Comparison of ENCODE assay signal across 23 cellular contexts in genomic region chr14:72618424-72618823, GRCh38.
A peak's percentile ranks its signal among the peaks of the same experiment; 100 is the strongest.
DNase-seq lines count a peak whose midpoint lies in the region; ATAC-seq, FAIRE-seq and TF ChIP-seq lines count a peak whose summit lies in the region.
"Had no signal": no experiment of that assay in that cellular context is flagged by ENCODE, and none has a peak within 500 bp of the region (broad histone marks: within the 10 kb centered on the region; RNA-seq: fewer than 3 reads in every experiment).

No MANE protein-coding gene starts in this region.

- no peak overlapping the region for H3K27ac Mint-ChIP-seq in activated T-helper 2 cell treated with anti-CD3 and anti-CD28 coated beads, Interferon-gamma antibody, Interleukin-2, Interleukin-4, amounts not matched to agents 10 μg/mL and 5 μg/mL and 100 μg/mL, durations not matched to agents 14 hours and 24 hours and 36 hours
- H3K27ac Mint-ChIP-seq: activated CD4-positive, alpha-beta memory T cell treated with anti-CD3 and anti-CD28 coated beads, Interleukin-2, amount 10 ng/mL, durations not matched to agents 7 days and 5 days; CD8-positive, alpha-beta memory T cell; GM23338; naive thymus-derived CD8-positive, alpha-beta T cell; stimulated activated naive B cell treated with anti-CD40 and anti-IgM and Interleukin-4, amounts not matched to agents 10 μg/mL and 1 μg/mL and 100 μg/mL, for 72 hours had no signal

- no peaks in the 10 kb centered on the region for H3K36me3 Mint-ChIP-seq in activated T-helper 2 cell treated with anti-CD3 and anti-CD28 coated beads, Interferon-gamma antibody, Interleukin-2, Interleukin-4, amounts not matched to agents 10 μg/mL and 5 μg/mL and 100 μg/mL, durations not matched to agents 14 hours and 24 hours and 36 hours (ENCODE audit: low read depth)
- H3K36me3 Mint-ChIP-seq: CD8-positive, alpha-beta memory T cell; naive thymus-derived CD8-positive, alpha-beta T cell; stimulated activated naive B cell treated with anti-CD40 and anti-IgM and Interleukin-4, amounts not matched to agents 10 μg/mL and 1 μg/mL and 100 μg/mL, for 72 hours had no signal

- peaks cover 29% of the 10 kb centered on the region for H3K4me1 ChIP-seq in cardiac muscle cell (ENCODE audit: low read depth)
- H3K4me1 ChIP-seq in mesenchymal stem cell (ENCODE audit: control insufficient read depth, insufficient read depth, low read depth, low read length) = peaks cover 42% of the 10 kb centered on the region
- H3K4me1 ChIP-seq in skeletal muscle tissue (ENCODE audit: control insufficient read depth in 3 of 3, insufficient read depth in 3 of 3, low read length in 3 of 3) = peaks cover 47 to 58% (median 52%) of the 10 kb centered on the region in 3 donors
- H3K4me1 ChIP-seq: A549 had no signal

- H3K4me2 ChIP-seq in mesenchymal stem cell (ENCODE audit: low read length, poor library complexity, severe bottlenecking) = no peak overlapping the region
- H3K4me2 ChIP-seq: A549, GM23338, SK-N-SH had no signal

- H3K9ac ChIP-seq in mesenchymal stem cell (ENCODE audit: low read length) (no peak overlapping the region), skeletal muscle tissue (ENCODE audit: low read depth in 1 of 3, low read length in 3 of 3) (peak overlapping the region in 1 of 3 donors; percentile 80)
- H3K9ac ChIP-seq: SK-N-SH had no signal

- peaks cover 41% of the 10 kb centered on the region for H3K27me3 Mint-ChIP-seq in activated T-helper 2 cell treated with anti-CD3 and anti-CD28 coated beads, Interferon-gamma antibody, Interleukin-2, Interleukin-4, amounts not matched to agents 10 μg/mL and 5 μg/mL and 100 μg/mL, durations not matched to agents 14 hours and 24 hours and 36 hours (ENCODE audit: low read depth)

- no peak for TF ChIP-seq CTCF in cardiac muscle cell (IDR thresholded peaks at IDR 0.05; ENCODE audit: low read depth, low read length)

- H3K4ac ChIP-seq in mesenchymal stem cell (ENCODE audit: low read depth in 1 of 2, low read length in 2 of 2) = no peak overlapping the region

- H3K14ac ChIP-seq in mesenchymal stem cell (ENCODE audit: low read length in 2 of 2) = no peak overlapping the region

- H3K79me1 ChIP-seq in mesenchymal stem cell (replicated peaks; ENCODE audit: low read length, poor library complexity, severe bottlenecking) = no peaks in the 10 kb centered on the region

- H3K4me1 Mint-ChIP-seq in activated T-helper 2 cell treated with anti-CD3 and anti-CD28 coated beads, Interferon-gamma antibody, Interleukin-2, Interleukin-4, amounts not matched to agents 10 μg/mL and 5 μg/mL and 100 μg/mL, durations not matched to agents 14 hours and 24 hours and 36 hours (ENCODE audit: low read depth) = no peaks in the 10 kb centered on the region
- H3K4me1 Mint-ChIP-seq: CD8-positive, alpha-beta memory T cell had no signal

- 94% methylated on average over 7 of the region's 7 CpGs for WGBS in mesenchymal stem cell

- no peaks in the 10 kb centered on the region for H3K27me3 ChIP-seq in cardiac muscle cell
- no peaks in the 10 kb centered on the region for H3K27me3 ChIP-seq in mesenchymal stem cell (ENCODE audit: control insufficient read depth in 1 of 2, insufficient read depth in 1 of 2, low read length in 2 of 2)
- no peaks in the 10 kb centered on the region for H3K27me3 ChIP-seq in skeletal muscle tissue (ENCODE audit: control insufficient read depth in 3 of 3, insufficient read depth in 3 of 3, low read length in 3 of 3)

- no peak overlapping the region for H3K23ac ChIP-seq in mesenchymal stem cell (ENCODE audit: low read length in 2 of 2)

- no peak for ATAC-seq in left ventricle myocardium superior
- ATAC-seq in HG03439 (IDR thresholded peaks at IDR 0.05; ENCODE audit: unreplicated experiment) = no peak
- ATAC-seq: A549; naive thymus-derived CD8-positive, alpha-beta T cell; stimulated activated naive B cell treated with anti-CD40 and anti-IgM and Interleukin-4, amounts not matched to agents 10 μg/mL and 1 μg/mL and 100 μg/mL, for 72 hours had no signal

- H3K18ac ChIP-seq in mesenchymal stem cell (ENCODE audit: low read depth in 1 of 2, low read length in 2 of 2) = peak overlapping the region in 1 of 2 experiments; percentile 44

- H3K27ac ChIP-seq in cardiac muscle cell = peak overlapping the region; percentile 87
- peak overlapping the region; percentile 96 for H3K27ac ChIP-seq in mesenchymal stem cell (ENCODE audit: low read length, poor library complexity, severe bottlenecking)
- peak overlapping the region; percentile 88 for H3K27ac ChIP-seq in skeletal muscle tissue (ENCODE audit: low read depth, low read length)
- H3K27ac ChIP-seq: A549, RWPE1 had no signal

- no peaks in the 10 kb centered on the region for H3K9me3 ChIP-seq in cardiac muscle cell (ENCODE audit: low read depth)
- peaks cover 8% of the 10 kb centered on the region for H3K9me3 ChIP-seq in mesenchymal stem cell (ENCODE audit: control insufficient read depth, low read length)
- no peaks in the 10 kb centered on the region for H3K9me3 ChIP-seq in skeletal muscle tissue (ENCODE audit: control insufficient read depth in 3 of 3, low read length in 3 of 3)

- H3K4me3 ChIP-seq in cardiac muscle cell (no peak overlapping the region), mesenchymal stem cell (ENCODE audit: insufficient read depth in 1 of 2, low read depth in 1 of 2, low read length in 2 of 2) (no peak overlapping the region), skeletal muscle tissue (ENCODE audit: low read length in 3 of 3) (no peak overlapping the region)
- H3K4me3 ChIP-seq: A549, GM23338 had no signal

- no peak overlapping the region for H2AFZ ChIP-seq in mesenchymal stem cell (ENCODE audit: low read depth, low read length)

- H2BK120ac ChIP-seq in mesenchymal stem cell (ENCODE audit: low read depth, low read length) = no peak overlapping the region

- H4K8ac ChIP-seq in mesenchymal stem cell (ENCODE audit: low read length) = no peak overlapping the region

- H2BK12ac ChIP-seq in mesenchymal stem cell (ENCODE audit: low read length in 2 of 2) = peak overlapping the region in 1 of 2 experiments; percentile 72

- no peak overlapping the region for H4K91ac ChIP-seq in mesenchymal stem cell (ENCODE audit: low read length)

- no peak overlapping the region for H3K4me3 Mint-ChIP-seq in activated T-helper 2 cell treated with anti-CD3 and anti-CD28 coated beads, Interferon-gamma antibody, Interleukin-2, Interleukin-4, amounts not matched to agents 10 μg/mL and 5 μg/mL and 100 μg/mL, durations not matched to agents 14 hours and 24 hours and 36 hours (ENCODE audit: low read depth)
- H3K4me3 Mint-ChIP-seq: activated CD4-positive, alpha-beta memory T cell treated with anti-CD3 and anti-CD28 coated beads, Interleukin-2, amount 10 ng/mL, durations not matched to agents 7 days and 5 days; CD8-positive, alpha-beta memory T cell; GM23338; naive thymus-derived CD8-positive, alpha-beta T cell; stimulated activated naive B cell treated with anti-CD40 and anti-IgM and Interleukin-4, amounts not matched to agents 10 μg/mL and 1 μg/mL and 100 μg/mL, for 72 hours had no signal

- peak overlapping the region; percentile 42 for H2AK5ac ChIP-seq in mesenchymal stem cell (ENCODE audit: low read length, severe bottlenecking)

- intact Hi-C loops in left ventricle myocardium superior (cut with micrococcal nuclease) = no loop called here
- intact Hi-C loops in activated T-helper 2 cell treated with anti-CD3 and anti-CD28 coated beads, Interferon-gamma antibody, Interleukin-2, Interleukin-4, amounts not matched to agents 10 μg/mL and 5 μg/mL and 100 μg/mL, durations not matched to agents 14 hours and 24 hours and 36 hours (cut with micrococcal nuclease) = no loop called here

- no peaks in the 10 kb centered on the region for H3K9me3 Mint-ChIP-seq in activated T-helper 2 cell treated with anti-CD3 and anti-CD28 coated beads, Interferon-gamma antibody, Interleukin-2, Interleukin-4, amounts not matched to agents 10 μg/mL and 5 μg/mL and 100 μg/mL, durations not matched to agents 14 hours and 24 hours and 36 hours
- H3K9me3 Mint-ChIP-seq: CD8-positive, alpha-beta memory T cell had no signal

- no peak overlapping the region for H2BK15ac ChIP-seq in mesenchymal stem cell (ENCODE audit: low read depth, poor library complexity, severe bottlenecking)

- FAIRE-seq in urothelium cell line (lab: Jason Lieb, UNC) = no peak
- FAIRE-seq: A549 had no signal

- DNase-seq in cardiac muscle cell (ENCODE audit: low read depth in 1 of 2, low spot score in 1 of 2) (no peak), left ventricle myocardium superior (no peak), mesenchymal stem cell (no peak), urothelium cell line (ENCODE audit: low spot score) (no peak), hippocampal formation (lab: John Stamatoyannopoulos, UW) (no peak)
- DNase-seq in activated T-helper 2 cell treated with anti-CD3 and anti-CD28 coated beads, Interferon-gamma antibody, Interleukin-2, Interleukin-4, amounts not matched to agents 10 μg/mL and 5 μg/mL and 100 μg/mL, durations not matched to agents 14 hours and 24 hours and 36 hours (ENCODE audit: low spot score) = peak; percentile 1
- DNase-seq: activated CD4-positive, alpha-beta memory T cell treated with anti-CD3 and anti-CD28 coated beads, Interleukin-2, amount 10 ng/mL, durations not matched to agents 7 days and 5 days; activated CD4-positive, alpha-beta T cell treated with anti-CD3 and anti-CD28 coated beads for 1 hour; activated gamma-delta T cell treated with Interleukin-2 at 50 U/mL for 16 hours; CD8-positive, alpha-beta memory T cell; effector CD4-positive, alpha-beta T cell; naive thymus-derived CD8-positive, alpha-beta T cell; NCI-H146; NCI-H2107; NCI-H82; SK-N-SH; stimulated activated naive B cell treated with anti-CD40 and anti-IgM and Interleukin-4, amounts not matched to agents 10 μg/mL and 1 μg/mL and 100 μg/mL, for 72 hours; T-helper 2 cell had no signal

- no peak overlapping the region for H2BK5ac ChIP-seq in mesenchymal stem cell (ENCODE audit: low read depth, low read length, poor library complexity, severe bottlenecking)

- H3K36me3 ChIP-seq in cardiac muscle cell (no peaks in the 10 kb centered on the region), mesenchymal stem cell (ENCODE audit: control insufficient read depth in 1 of 2, insufficient read depth in 2 of 2, low read depth in 1 of 2, low read length in 2 of 2) (no peaks in the 10 kb centered on the region), skeletal muscle tissue (ENCODE audit: control insufficient read depth in 3 of 3, insufficient read depth in 3 of 3, low read length in 3 of 3) (peaks cover 0 to 4% (median 0%) of the 10 kb centered on the region in 3 donors)
